ENCODE assay signal across 8 cellular contexts in genomic region chr1:192530254-192530653, GRCh38. TPM values are rescaled to one million over a fixed set of nuclear protein-coding genes. Genes with fewer than 3 reads are reported as not detected.
DNase-seq lines count a peak whose midpoint lies in the region; ATAC-seq and TF ChIP-seq lines count a peak whose summit lies in the region.

No MANE protein-coding gene starts in this region.

- in situ Hi-C loops in G401 (cut with HindIII; ENCODE audit: low sequenced_read_pairs) = no loop called here

- H3K4me1 ChIP-seq in left lung = peaks cover 0 to 6% of the 10 kb centered on the region in 2 donors
- no peaks in the 10 kb centered on the region; the same call in 1 of the 2 replicates for H3K4me1 ChIP-seq in SJCRH30

- H3K36me3 ChIP-seq in left lung (no peaks in the 10 kb centered on the region), SJCRH30 (no peaks in the 10 kb centered on the region)

- H3K4me3 ChIP-seq in left lung (no peak overlapping the region), SJCRH30 (no peak overlapping the region)

- no peak for TF ChIP-seq CTCF in left lung (IDR thresholded peaks at IDR 0.05)

- ATAC-seq in GM18907 (IDR thresholded peaks at IDR 0.05; ENCODE audit: unreplicated experiment) = peak; percentile 97
- peak; percentile 95 for ATAC-seq in HG02763 (IDR thresholded peaks at IDR 0.05; ENCODE audit: unreplicated experiment)
- ATAC-seq in SK-N-SH treated with all-trans-retinoic acid at 6 μM for 48 hours = peak; percentile 70
- ATAC-seq in left lung = peak; percentile 71

- no peaks in the 10 kb centered on the region for H3K9me3 ChIP-seq in left lung
- H3K9me3 ChIP-seq in SJCRH30 (replicated peaks) = no peaks in the 10 kb centered on the region

- H3K27ac ChIP-seq in left lung (peak overlapping the region; percentile 1 to 67), SJCRH30 (no peak overlapping the region)

- no peak for DNase-seq in left lung
- DNase-seq in T-helper 9 cell = no peak
- DNase-seq in SJCRH30 = no peak
- DNase-seq in epidermal melanocyte (ENCODE audit: insufficient read length, low spot score) = no peak
- no peak for DNase-seq in G401 (ENCODE audit: low spot score)

- no peaks in the 10 kb centered on the region for H3K27me3 ChIP-seq in left lung
- H3K27me3 ChIP-seq in SJCRH30 = no peaks in the 10 kb centered on the region

- intact Hi-C loops in left lung (cut with DNase I) = no loop called here

TF ChIP-seq in SK-N-SH treated with all-trans-retinoic acid at 6 μM for 48 hours, 23 proteins besides CTCF, POLR2A, EP300 and RAD21:
- TF ChIP-seq ESRRG (CRISPR knock-in tag; IDR thresholded peaks at IDR 0.05) (no peak), OSR1 (CRISPR knock-in tag; IDR thresholded peaks at IDR 0.05) (peak; percentile 45; the same call in 1 of the 2 replicates), TCF4 (CRISPR knock-in tag; IDR thresholded peaks at IDR 0.05; ENCODE audit: borderline replicate concordance) (no peak)

RNA-seq across cellular contexts. Expression of gene RGS1, which starts 45.3 kb away (rescaled TPM):
- total RNA-seq in left lung = 10 to 100 TPM in 1 of 2 donors, 1 to 10 TPM in 1; 7.9 to 32.3 TPM
- not detected in 2 replicates for total RNA-seq in SJCRH30 (2014; rRNA removed; shearing (Covaris generic))
- total RNA-seq in G401 (2014; rRNA removed; shearing (Covaris generic)) = 74.0 and 79.0 TPM in 2 replicates
